ENCODE assay signal across 1 cellular context in genomic region chr16:90046122-90046970, GRCh38.
TF ChIP-seq lines count a peak whose summit lies in the region.

No MANE protein-coding gene starts in this region.

TF ChIP-seq in IMR-90, 13 proteins besides CTCF, POLR2A, EP300 and RAD21:
- TF ChIP-seq RFX5 (IDR thresholded peaks at IDR 0.05; ENCODE audit: low read depth, low read length) = no peak
- TF ChIP-seq MXI1 (IDR thresholded peaks at IDR 0.05; ENCODE audit: borderline replicate concordance, low read depth, low read length) = no peak
- TF ChIP-seq FOS (IDR thresholded peaks at IDR 0.05; ENCODE audit: low read depth, low read length) = no peak
- TF ChIP-seq BHLHE40 (IDR thresholded peaks at IDR 0.05; ENCODE audit: low read depth, low read length) = no peak
- no peak for TF ChIP-seq MAFK (IDR thresholded peaks at IDR 0.05; ENCODE audit: low read depth, low read length)
- TF ChIP-seq NFE2L2 (IDR thresholded peaks at IDR 0.05; ENCODE audit: low read depth, low read length) = no peak
- TF ChIP-seq SMC3 (IDR thresholded peaks at IDR 0.05; ENCODE audit: low read depth, low read length) = no peak
- TF ChIP-seq USF2 (IDR thresholded peaks at IDR 0.05; ENCODE audit: low read depth, low read length) = no peak
- no peak for TF ChIP-seq CEBPB (IDR thresholded peaks at IDR 0.05; ENCODE audit: low read depth, low read length)
- TF ChIP-seq CHD1 (IDR thresholded peaks at IDR 0.05; ENCODE audit: low read depth, low read length) = no peak
- TF ChIP-seq MAZ (IDR thresholded peaks at IDR 0.05; ENCODE audit: borderline replicate concordance, low read depth, low read length) = no peak
- no peak for TF ChIP-seq ELK1 (IDR thresholded peaks at IDR 0.05; ENCODE audit: borderline replicate concordance, low read depth, low read length)
- no peak for TF ChIP-seq RCOR1 (IDR thresholded peaks at IDR 0.05; ENCODE audit: insufficient replicate concordance, low read length)
TF ChIP-seq in IMR-90: peak in this region for 0.
